9 cellular contexts compared by ENCODE assay signal in the genomic region with DNA sequence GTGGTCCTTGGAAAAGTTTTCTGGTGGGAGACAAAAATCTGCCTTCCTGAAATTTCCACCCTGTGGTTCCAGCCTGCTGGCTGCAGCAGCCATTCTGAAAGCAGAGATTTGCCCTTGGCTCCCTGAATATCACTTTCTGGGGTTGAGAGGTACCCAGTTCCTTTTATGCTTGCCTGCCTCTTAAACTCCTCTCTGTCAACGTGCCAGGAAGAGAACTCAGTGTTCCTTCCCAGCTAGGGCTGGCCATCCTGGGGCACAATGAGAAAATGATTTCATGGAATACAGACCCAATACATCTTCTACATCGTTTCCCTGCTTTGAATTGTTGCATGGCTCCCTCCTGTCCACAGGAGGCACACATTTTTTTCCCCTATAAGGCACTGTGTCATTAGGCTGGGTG. TPM values are rescaled to one million over a fixed set of nuclear protein-coding genes. Genes with fewer than 3 reads are reported as not detected.
A peak's percentile ranks its signal among the peaks of the same experiment; 100 is the strongest.
DNase-seq lines count a peak whose midpoint lies in the region; ATAC-seq, FAIRE-seq and TF ChIP-seq lines count a peak whose summit lies in the region.
"Had no signal": no experiment of that assay in that cellular context is flagged by ENCODE, and none has a peak within 500 bp of the region (broad histone marks: within the 10 kb centered on the region; RNA-seq: fewer than 3 reads in every experiment).

No MANE protein-coding gene starts in this region.

- no peak for TF ChIP-seq RAD21 in HepG2 (CRISPR knock-in tag; IDR thresholded peaks at IDR 0.05)

- in situ Hi-C loops in HepG2 (cut with HindIII; ENCODE audit: extremely low pct_ligation_motif_present, low pct_unique_long_range_greater_than_20kb) = no loop called here

- CTCF ChIA-PET in HepG2 (lab: Yijun Ruan, JAX; ENCODE audit: low intra/inter-chr PET ratio, low total read pairs) = no interaction called here

- H3K4me1 ChIP-seq in HepG2 (ENCODE audit: insufficient read depth, low read length) = peaks cover 37% of the 10 kb centered on the region
- peaks cover 0 to 8% (median 3%) of the 10 kb centered on the region in 4 donors for H3K4me1 ChIP-seq in right lobe of liver
- H3K4me1 ChIP-seq in astrocyte (ENCODE audit: insufficient read depth, low read length) = peaks cover 8% of the 10 kb centered on the region

- H2AFZ ChIP-seq in HepG2 (ENCODE audit: low read length) (no peak overlapping the region), astrocyte (ENCODE audit: low read depth, low read length) (no peak overlapping the region)

- TF ChIP-seq CTCF in HepG2 (CRISPR knock-in tag; IDR thresholded peaks at IDR 0.05) = peak; percentile 15; the same call in 1 of the 2 replicates
- TF ChIP-seq CTCF in right lobe of liver (IDR thresholded peaks at IDR 0.05) = no peak
- TF ChIP-seq CTCF in astrocyte (IDR thresholded peaks at IDR 0.05; ENCODE audit: insufficient read depth, low read depth, low read length) = no peak

- no peak overlapping the region for H3K4me3 ChIP-seq in HepG2 (replicated peaks in 1 of 3; ENCODE audit: insufficient read depth in 1 of 3, low read depth in 2 of 3, low read length in 3 of 3)
- no peak overlapping the region for H3K4me3 ChIP-seq in right lobe of liver
- no peak overlapping the region for H3K4me3 ChIP-seq in astrocyte (ENCODE audit: insufficient read depth, low read depth, low read length)

- H3K4me3 Mint-ChIP-seq in astrocyte (ENCODE audit: unreplicated experiment) = peak overlapping the region; percentile 30
- H3K4me3 Mint-ChIP-seq in naive thymus-derived CD8-positive, alpha-beta T cell = peak overlapping the region; percentile 43 to 100 (median 96)

- TF ChIP-seq POLR2A in HepG2 (IDR thresholded peaks at IDR 0.05; ENCODE audit: insufficient read depth in 1 of 2, low read depth in 2 of 2, low read length in 2 of 2) = no peak
- TF ChIP-seq POLR2A in right lobe of liver (IDR thresholded peaks at IDR 0.05) = no peak

- peaks cover 0 to 8% of the 10 kb centered on the region in 2 experiments; a peak in 3 of 5 replicates for H3K36me3 ChIP-seq in HepG2 (replicated peaks in 1 of 2; ENCODE audit: control insufficient read depth in 1 of 2, insufficient read depth in 2 of 2, low read length in 2 of 2)
- no peaks in the 10 kb centered on the region for H3K36me3 ChIP-seq in right lobe of liver
- peaks cover 6% of the 10 kb centered on the region for H3K36me3 ChIP-seq in astrocyte (ENCODE audit: insufficient read depth, low read length)

- intact Hi-C loops in HepG2 (cut with micrococcal nuclease; ENCODE audit: unreplicated experiment) (no loop called here), right lobe of liver (cut with DNase I) (no loop called here)

- H3K9ac ChIP-seq in HepG2 (ENCODE audit: insufficient read depth, low read depth, low read length) (no peak overlapping the region), astrocyte (ENCODE audit: low read length) (no peak overlapping the region)

- BruUV-seq in HepG2 (replicated peaks; lab: Mats Ljungman, UMichigan) = no TSS peak

- H3K27ac Mint-ChIP-seq in astrocyte (ENCODE audit: unreplicated experiment) = peak overlapping the region; percentile 81
- peak overlapping the region in 8 of 10 donors; percentile 35 to 86 (median 75) for H3K27ac Mint-ChIP-seq in naive thymus-derived CD8-positive, alpha-beta T cell

- H3K27me3 Mint-ChIP-seq in astrocyte (ENCODE audit: low read depth, unreplicated experiment) = no peaks in the 10 kb centered on the region
- peaks cover 0 to 6% (median 0%) of the 10 kb centered on the region in 5 donors for H3K27me3 Mint-ChIP-seq in naive thymus-derived CD8-positive, alpha-beta T cell

- no peak for DNase-seq in HepG2 (ENCODE audit: low spot score)
- no peak for DNase-seq in right lobe of liver
- no peak for DNase-seq in astrocyte (ENCODE audit: low read depth)
- DNase-seq in naive thymus-derived CD8-positive, alpha-beta T cell = no peak
- DNase-seq in SKM-1 treated with dmso at 0.1 percent for 144 hours (lab: John Stamatoyannopoulos, UW; ENCODE audit: unreplicated experiment) = no peak
- DNase-seq in RPMI8226 = no peak
- DNase-seq: NCI-H1105 had no signal

- H3K9me3 ChIP-seq in HepG2 (ENCODE audit: low read length) = no peaks in the 10 kb centered on the region
- H3K9me3 ChIP-seq in right lobe of liver = no peaks in the 10 kb centered on the region
- no peaks in the 10 kb centered on the region for H3K9me3 ChIP-seq in astrocyte (ENCODE audit: insufficient read depth, low read depth, low read length)

- H3K9me3 Mint-ChIP-seq in astrocyte (ENCODE audit: unreplicated experiment) = no peaks in the 10 kb centered on the region
- no peaks in the 10 kb centered on the region for H3K9me3 Mint-ChIP-seq in naive thymus-derived CD8-positive, alpha-beta T cell

- H3K4me2 ChIP-seq in HepG2 (ENCODE audit: low read depth, low read length) (no peak overlapping the region), astrocyte (ENCODE audit: low read length) (no peak overlapping the region)

- H3K79me2 ChIP-seq in HepG2 (ENCODE audit: insufficient read depth, low read length) (peaks cover 10% of the 10 kb centered on the region), astrocyte (ENCODE audit: insufficient read depth, low read length) (peaks cover 12% of the 10 kb centered on the region)

- ATAC-seq in HepG2 = no peak
- ATAC-seq in right lobe of liver = no peak
- no peak for ATAC-seq in naive thymus-derived CD8-positive, alpha-beta T cell
- no peak for ATAC-seq in GM18517 (IDR thresholded peaks at IDR 0.05; ENCODE audit: unreplicated experiment)
- no peak for ATAC-seq in GM18867 (IDR thresholded peaks at IDR 0.05; ENCODE audit: unreplicated experiment)

- POLR2A ChIA-PET in HepG2 (lab: Yijun Ruan, JAX) = no interaction called here
- POLR2A ChIA-PET in naive thymus-derived CD8-positive, alpha-beta T cell (lab: Charles Lee) = no interaction called here

- no peak for TF ChIP-seq EP300 in HepG2 (IDR thresholded peaks at IDR 0.05; ENCODE audit: low read depth in 2 of 2, low read length in 2 of 2)
- no peak for TF ChIP-seq EP300 in HepG2 (CRISPR knock-in tag; IDR thresholded peaks at IDR 0.05; ENCODE audit: borderline replicate concordance)

- H3K27me3 ChIP-seq in HepG2 (ENCODE audit: control insufficient read depth in 1 of 2, insufficient read depth in 2 of 2, low read length in 2 of 2) = peaks cover 0 to 2% of the 10 kb centered on the region in 2 experiments; a peak in 2 of 5 replicates
- H3K27me3 ChIP-seq in right lobe of liver = no peaks in the 10 kb centered on the region
- no peaks in the 10 kb centered on the region for H3K27me3 ChIP-seq in astrocyte (ENCODE audit: insufficient read depth, low read length)

- H4K20me1 ChIP-seq in HepG2 (ENCODE audit: insufficient read depth, low read length) (no peaks in the 10 kb centered on the region), astrocyte (ENCODE audit: insufficient read depth, low read length) (no peaks in the 10 kb centered on the region)

- no peaks in the 10 kb centered on the region for H3K4me1 Mint-ChIP-seq in astrocyte (ENCODE audit: low read depth, unreplicated experiment)
- H3K4me1 Mint-ChIP-seq in naive thymus-derived CD8-positive, alpha-beta T cell = peaks cover 16 to 40% (median 24%) of the 10 kb centered on the region in 4 donors

- no peak overlapping the region for H3K27ac ChIP-seq in HepG2 (ENCODE audit: extremely low read length, insufficient read depth, low read length)
- no peak overlapping the region for H3K27ac ChIP-seq in right lobe of liver
- H3K27ac ChIP-seq in astrocyte (ENCODE audit: low read depth, low read length) = no peak overlapping the region

- FAIRE-seq in HepG2 (lab: Jason Lieb, UNC) = no peak
- FAIRE-seq in astrocyte (lab: Jason Lieb, UNC) = no peak

- 50% methylated on average over 2 of the region's 2 CpGs for WGBS in HepG2 (ENCODE audit: low lambda C conversion rate)
- WGBS in right lobe of liver (ENCODE audit: insufficient coverage, low coverage, low lambda C conversion rate, missing lambda C conversion rate) = no CpG with 5 or more reads among the region's 2 CpGs

- H3K36me3 Mint-ChIP-seq in astrocyte (ENCODE audit: low read depth, unreplicated experiment) = peaks cover 2% of the 10 kb centered on the region
- H3K36me3 Mint-ChIP-seq in naive thymus-derived CD8-positive, alpha-beta T cell = peaks cover 0 to 4% (median 3%) of the 10 kb centered on the region in 3 donors

RNA-seq across cellular contexts. Expression of a gene that starts 1.6 kb away (rescaled TPM):
- 53.7 and 82.4 TPM in 2 replicates for total RNA-seq in HepG2 (2016; rRNA removed; fragmentation: Illumina TruSeq; extraction: Trizol)
- 10.7 and 11.7 TPM in 2 replicates for total RNA-seq in HepG2 (2016; cell fraction: cytosol; rRNA removed; fragmentation: Illumina TruSeq; extraction: Trizol; ENCODE audit: low read depth)
- total RNA-seq in HepG2 (2016; cell fraction: insoluble cytoplasmic fraction; rRNA removed; fragmentation: Illumina TruSeq; extraction: Trizol) = 57.1 and 88.9 TPM in 2 replicates
- total RNA-seq in HepG2 (2016; cell fraction: membrane; rRNA removed; fragmentation: Illumina TruSeq; extraction: Trizol) = 25.4 and 26.8 TPM in 2 replicates
- total RNA-seq in HepG2 (2016; cell fraction: nucleus; rRNA removed; fragmentation: Illumina TruSeq; extraction: Trizol) = 26.9 and 33.4 TPM in 2 replicates
- 10.5 and 18.7 TPM in 2 replicates for polyA plus RNA-seq in HepG2 (2011; rRNA removed)
- polyA plus RNA-seq in HepG2 (2011; cell fraction: cytosol; rRNA removed) = 9.6 and 10.1 TPM in 2 replicates
- 8.8 and 10.9 TPM in 2 replicates for polyA plus RNA-seq in HepG2 (2011; cell fraction: nucleus; rRNA removed)
- polyA plus RNA-seq in HepG2 (2012) = 8.0 and 18.3 TPM in 2 replicates
- polyA plus RNA-seq in HepG2 (2016; cell fraction: cytosol; fragmentation: Illumina TruSeq; extraction: Trizol; ENCODE audit: low read depth) = 4.4 and 5.3 TPM in 2 replicates
- 61.2 and 64.9 TPM in 2 replicates for polyA plus RNA-seq in HepG2 (2016; cell fraction: insoluble cytoplasmic fraction; fragmentation: Illumina TruSeq; extraction: Trizol; ENCODE audit: low read depth)
- polyA plus RNA-seq in HepG2 (2016; cell fraction: membrane; fragmentation: Illumina TruSeq; extraction: Trizol; ENCODE audit: low read depth) = 9.5 and 10.6 TPM in 2 replicates
- 65.4 and 71.7 TPM in 2 replicates for polyA plus RNA-seq in HepG2 (2016; cell fraction: nucleus; fragmentation: Illumina TruSeq; extraction: Trizol; ENCODE audit: insufficient read depth, low read depth)
- polyA minus RNA-seq in HepG2 (2011; rRNA and poly(A)+ RNA removed; ENCODE audit: low replicate concordance) = 6.5 and 15.7 TPM in 2 replicates
- polyA minus RNA-seq in HepG2 (2011; cell fraction: cytosol; rRNA and poly(A)+ RNA removed) = 6.1 and 9.5 TPM in 2 replicates
- polyA minus RNA-seq in HepG2 (2011; cell fraction: nucleus; rRNA and poly(A)+ RNA removed) = 10.8 and 15.7 TPM in 2 replicates
- 1 to 10 TPM; 2.7 to 9.8 (median 4.7) TPM for total RNA-seq in right lobe of liver
- total RNA-seq in astrocyte = 5.8 and 6.1 TPM in 2 replicates
- 10 to 100 TPM; 12.3 to 12.6 TPM for total RNA-seq in naive thymus-derived CD8-positive, alpha-beta T cell
- 10 to 100 TPM in 1 of 3 donors, 1 to 10 TPM in 2; 8.6 to 10.4 (median 8.7) TPM for polyA plus RNA-seq in naive thymus-derived CD8-positive, alpha-beta T cell

RNA-seq across cellular contexts. Expression of a gene that starts 29.3 kb away (rescaled TPM):
- total RNA-seq in HepG2 (2016; rRNA removed; fragmentation: Illumina TruSeq; extraction: Trizol) (36.0 and 43.3 TPM in 2 replicates), right lobe of liver (1 to 10 TPM; 5.2 to 8.0 (median 7.0) TPM), astrocyte (30.4 and 33.1 TPM in 2 replicates)
- 9.0 and 9.2 TPM in 2 replicates for total RNA-seq in HepG2 (2016; cell fraction: cytosol; rRNA removed; fragmentation: Illumina TruSeq; extraction: Trizol; ENCODE audit: low read depth)
- 32.4 and 40.5 TPM in 2 replicates for total RNA-seq in HepG2 (2016; cell fraction: insoluble cytoplasmic fraction; rRNA removed; fragmentation: Illumina TruSeq; extraction: Trizol)
- 19.9 and 20.6 TPM in 2 replicates for total RNA-seq in HepG2 (2016; cell fraction: membrane; rRNA removed; fragmentation: Illumina TruSeq; extraction: Trizol)
- 19.9 and 21.0 TPM in 2 replicates for total RNA-seq in HepG2 (2016; cell fraction: nucleus; rRNA removed; fragmentation: Illumina TruSeq; extraction: Trizol)
- polyA plus RNA-seq in HepG2 (2011; rRNA removed) = 34.7 and 40.5 TPM in 2 replicates
- 22.4 and 29.5 TPM in 2 replicates for polyA plus RNA-seq in HepG2 (2011; cell fraction: cytosol; rRNA removed)
- polyA plus RNA-seq in HepG2 (2011; cell fraction: nucleus; rRNA removed) = 23.6 and 25.0 TPM in 2 replicates
- 22.6 and 26.8 TPM in 2 replicates for polyA plus RNA-seq in HepG2 (2012)
- polyA plus RNA-seq in HepG2 (2016; cell fraction: cytosol; fragmentation: Illumina TruSeq; extraction: Trizol; ENCODE audit: low read depth) = 8.7 and 8.9 TPM in 2 replicates
- polyA plus RNA-seq in HepG2 (2016; cell fraction: insoluble cytoplasmic fraction; fragmentation: Illumina TruSeq; extraction: Trizol; ENCODE audit: low read depth) = 48.1 and 49.0 TPM in 2 replicates
- polyA plus RNA-seq in HepG2 (2016; cell fraction: membrane; fragmentation: Illumina TruSeq; extraction: Trizol; ENCODE audit: low read depth) = 17.2 and 18.2 TPM in 2 replicates
- 38.9 and 42.1 TPM in 2 replicates for polyA plus RNA-seq in HepG2 (2016; cell fraction: nucleus; fragmentation: Illumina TruSeq; extraction: Trizol; ENCODE audit: insufficient read depth, low read depth)
- polyA minus RNA-seq in HepG2 (2011; rRNA and poly(A)+ RNA removed; ENCODE audit: low replicate concordance) = 44.9 and 55.2 TPM in 2 replicates
- 25.7 and 31.2 TPM in 2 replicates for polyA minus RNA-seq in HepG2 (2011; cell fraction: cytosol; rRNA and poly(A)+ RNA removed)
- polyA minus RNA-seq in HepG2 (2011; cell fraction: nucleus; rRNA and poly(A)+ RNA removed) = 16.4 and 19.6 TPM in 2 replicates
- total RNA-seq in naive thymus-derived CD8-positive, alpha-beta T cell = 10 to 100 TPM; 28.9 to 32.8 TPM
- 10 to 100 TPM; 40.0 to 44.5 (median 40.3) TPM for polyA plus RNA-seq in naive thymus-derived CD8-positive, alpha-beta T cell
